ENCODE assay signal across 8 cellular contexts in the genomic region with DNA sequence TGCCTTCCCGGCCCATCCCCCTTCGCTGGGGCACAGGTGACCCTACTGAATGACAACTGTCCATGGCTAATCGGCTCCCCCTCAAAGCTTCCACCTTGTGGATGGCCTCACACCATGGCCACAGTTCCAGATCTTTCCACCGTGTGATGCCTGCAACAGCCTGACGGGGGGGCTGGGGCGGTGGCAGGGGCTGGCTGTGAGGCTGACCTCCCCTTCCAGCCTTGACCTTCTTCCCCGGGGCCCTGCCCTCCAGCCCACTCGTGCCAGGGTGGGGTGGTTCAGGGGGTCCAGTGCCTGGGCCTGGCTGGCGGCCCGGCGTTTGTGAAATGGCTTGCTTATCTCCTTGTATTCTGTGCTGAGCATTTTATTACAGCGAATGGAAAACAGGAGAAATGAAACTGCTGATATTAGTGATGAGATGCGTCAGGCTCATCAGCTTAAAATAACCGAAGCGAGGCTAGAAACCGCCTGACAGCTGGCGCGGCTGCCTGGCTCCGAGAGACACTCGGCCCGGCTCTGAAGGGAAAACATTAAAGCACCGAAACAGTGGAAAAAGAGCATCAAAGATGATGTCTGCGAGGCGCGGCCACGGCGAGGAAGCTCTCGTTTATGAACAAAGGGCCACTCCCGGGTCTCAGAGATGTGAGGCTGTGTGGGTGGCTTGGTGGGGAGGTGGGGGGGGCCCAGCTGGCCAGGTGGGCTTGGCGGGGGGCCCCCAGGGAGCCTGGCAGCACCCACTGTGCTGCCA. TPM values are rescaled to one million over a fixed set of nuclear protein-coding genes. Genes with fewer than 3 reads are reported as not detected.
DNase-seq lines count a peak whose midpoint lies in the region; ATAC-seq and TF ChIP-seq lines count a peak whose summit lies in the region.

No MANE protein-coding gene starts in this region.

- peaks cover 8% of the 10 kb centered on the region for H3K27me3 ChIP-seq in BLaER1
- H3K27me3 ChIP-seq in brain microvascular endothelial cell (replicated peaks): no peaks in the 10 kb centered on the region

- ATAC-seq in GM21390 (IDR thresholded peaks at IDR 0.05; ENCODE audit: unreplicated experiment): peak; percentile 53

- peak overlapping the region; percentile 80 for H3K9ac ChIP-seq in BLaER1

- peak; percentile 38 for DNase-seq in RPMI7951 (ENCODE audit: low read depth)
- no peak for DNase-seq in brain microvascular endothelial cell
- DNase-seq in medulla oblongata (ENCODE audit: extremely low spot score): peak; percentile 63
- DNase-seq in stimulated activated CD8-positive, alpha-beta memory T cell treated with anti-CD3 and anti-CD28 coated beads, Interleukin-4, amount 100 ng/mL, for 48 hours: peak; percentile 81
- no peak for DNase-seq in superior temporal gyrus (ENCODE audit: extremely low spot score)
- no peak for DNase-seq in inferior parietal cortex (ENCODE audit: extremely low spot score)

- peak; percentile 48 for TF ChIP-seq CTCF in brain microvascular endothelial cell (IDR thresholded peaks at IDR 0.05; ENCODE audit: low read depth, low read length, missing control alignments)

- in situ Hi-C loops in brain microvascular endothelial cell (cut with HindIII; ENCODE audit: low pct_ligation_motif_present, low sequenced_read_pairs): no loop called here

- H3K27ac ChIP-seq in BLaER1 (peak overlapping the region; percentile 97), brain microvascular endothelial cell (no peak overlapping the region)

- peak overlapping the region; percentile 100 for H3K4me2 ChIP-seq in BLaER1

- H3K36me3 ChIP-seq in BLaER1: no peaks in the 10 kb centered on the region
- H3K36me3 ChIP-seq in brain microvascular endothelial cell (replicated peaks): no peaks in the 10 kb centered on the region

- H3K4me3 ChIP-seq in BLaER1 (peak overlapping the region; percentile 69), brain microvascular endothelial cell (ENCODE audit: low read depth, low read length) (peak overlapping the region; percentile 5)

- H4K20me1 ChIP-seq in BLaER1: no peaks in the 10 kb centered on the region

- H3K9me3 ChIP-seq in BLaER1: no peaks in the 10 kb centered on the region

- peaks cover 95% of the 10 kb centered on the region for H3K4me1 ChIP-seq in BLaER1

RNA-seq across cellular contexts. Expression of gene PDCD1, which starts 0.9 kb away (rescaled TPM):
- total RNA-seq in RPMI7951 (2014; rRNA removed; shearing (Covaris generic)): not detected in 2 replicates

RNA-seq across cellular contexts. Expression of gene RTP5, which starts 9.9 kb away (rescaled TPM):
- total RNA-seq in RPMI7951 (2014; rRNA removed; shearing (Covaris generic)): not detected in 2 replicates

RNA-seq across cellular contexts. Expression of gene NEU4, which starts 50.6 kb away (rescaled TPM):
- not detected in 2 replicates for total RNA-seq in RPMI7951 (2014; rRNA removed; shearing (Covaris generic))

Comparison
In these comparisons a context has a peak if more than half of its experiments do, and no peak if none do; other contexts are left out.
1. DNase-seq: peak in RPMI7951 (single experiment), medulla oblongata (single experiment) and stimulated activated CD8-positive, alpha-beta memory T cell treated with anti-CD3 and anti-CD28 coated beads, Interleukin-4, amount 100 ng/mL, for 48 hours (single experiment); none in brain microvascular endothelial cell (single experiment), superior temporal gyrus (single experiment) and inferior parietal cortex (single experiment).